In the genomic region with DNA sequence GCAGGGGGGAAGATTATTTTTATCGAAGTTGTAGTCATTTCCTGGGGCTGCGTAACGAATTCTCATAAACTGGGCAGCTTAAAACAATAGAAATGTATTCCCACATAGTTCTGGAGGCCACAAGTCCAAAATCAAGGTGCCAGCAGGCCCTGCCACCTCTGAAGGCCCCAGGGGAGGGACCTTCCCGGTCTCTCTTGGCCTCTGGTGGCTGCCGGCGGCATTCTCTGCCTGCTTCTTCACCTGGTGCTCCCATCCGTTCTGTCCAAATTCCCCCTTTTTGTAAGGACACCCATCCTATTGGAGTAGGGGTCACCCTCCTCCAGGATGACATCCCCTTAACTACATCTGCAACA, we compare ENCODE assay signal across 14 cellular contexts.
DNase-seq lines count a peak whose midpoint lies in the region; ATAC-seq, FAIRE-seq and TF ChIP-seq lines count a peak whose summit lies in the region.
"Had no signal": no experiment of that assay in that cellular context is flagged by ENCODE, and none has a peak within 500 bp of the region (broad histone marks: within the 10 kb centered on the region; RNA-seq: fewer than 3 reads in every experiment).

No MANE protein-coding gene starts in this region.

- 80 to 85% (median 82%) methylated on average over 7 of the region's 7 CpGs for WGBS in small intestine, 3 donors

- H3K4me1 ChIP-seq in CD4-positive, alpha-beta memory T cell (ENCODE audit: insufficient read depth, low read length), result peaks cover 29% of the 10 kb centered on the region
- peaks cover 4 to 15% of the 10 kb centered on the region in 2 donors for H3K4me1 ChIP-seq in small intestine (ENCODE audit: control insufficient read depth in 2 of 2, insufficient read depth in 1 of 2, low read depth in 1 of 2, low read length in 1 of 2)
- H3K4me1 ChIP-seq: right atrium auricular region had no signal

- no peak for FAIRE-seq in small intestine (lab: Jason Lieb, UNC)
- FAIRE-seq: GM19239 had no signal

- peaks cover 0 to 4% of the 10 kb centered on the region in 2 donors for H3K36me3 Mint-ChIP-seq in CD4-positive, alpha-beta memory T cell

- POLR2A ChIA-PET in CD4-positive, alpha-beta memory T cell (lab: Charles Lee; ENCODE audit: partially characterized antibody), result interaction anchor here (1.0 to 3.6 kb wide), 6 partner anchors 10 to 147 kb away, joined by 3 to 64 read pairs (median 14); a partner anchor contains a TSS

- TF ChIP-seq POLR2A in NB4 (IDR thresholded peaks at IDR 0.05; ENCODE audit: extremely low read depth, insufficient read length), result no peak

- TF ChIP-seq CTCF in NB4 (IDR thresholded peaks at IDR 0.05; ENCODE audit: low read depth, low read length) (no peak), dorsolateral prefrontal cortex (IDR thresholded peaks at IDR 0.05 in 54 of 56, conservative IDR thresholded peaks at IDR 0.05 in 2 of 56; ENCODE audit: low read depth in 1 of 56, partially characterized antibody in 56 of 56) (no peak)

- H3K27me3 Mint-ChIP-seq in CD4-positive, alpha-beta memory T cell, result no peaks in the 10 kb centered on the region

- no peak for ATAC-seq in HG02852 (IDR thresholded peaks at IDR 0.05; ENCODE audit: unreplicated experiment)
- no peak for ATAC-seq in GM19463 (IDR thresholded peaks at IDR 0.05; ENCODE audit: unreplicated experiment)

- H3K4me3 ChIP-seq in CD4-positive, alpha-beta memory T cell (ENCODE audit: low read length in 2 of 2), result peak overlapping the region in 1 of 2 donors; percentile 5
- peak overlapping the region; percentile 3 for H3K4me3 ChIP-seq in NB4 (ENCODE audit: low read depth, low read length)
- H3K4me3 ChIP-seq in dorsolateral prefrontal cortex, result no peak overlapping the region
- H3K4me3 ChIP-seq in small intestine (ENCODE audit: low read depth in 1 of 2, low read length in 2 of 2), result no peak overlapping the region
- H3K4me3 ChIP-seq: esophagus squamous epithelium, right atrium auricular region had no signal

- CTCF ChIA-PET in CD4-positive, alpha-beta memory T cell (lab: Charles Lee; ENCODE audit: partially characterized antibody), result interaction anchor here (1.2 to 2.7 kb wide), 3 partner anchors 9 to 72 kb away, joined by 3 to 10 read pairs (median 4); no protein-coding TSS in a partner anchor

- no peaks in the 10 kb centered on the region for H3K9me3 ChIP-seq in CD4-positive, alpha-beta memory T cell (ENCODE audit: control insufficient read depth in 1 of 2, low read length in 2 of 2)
- H3K9me3 ChIP-seq in small intestine (ENCODE audit: control insufficient read depth, low read depth), result no peaks in the 10 kb centered on the region
- H3K9me3 ChIP-seq: esophagus squamous epithelium, right atrium auricular region had no signal

- peak overlapping the region; percentile 54 for H3K27ac ChIP-seq in CD4-positive, alpha-beta memory T cell (ENCODE audit: low read depth, low read length)
- peak overlapping the region in 38 of 59 donors; percentile 19 to 82 (median 60) for H3K27ac ChIP-seq in dorsolateral prefrontal cortex
- peak overlapping the region; percentile 34 to 83 for H3K27ac ChIP-seq in small intestine (ENCODE audit: low read depth in 1 of 2, low read length in 1 of 2)

- peak overlapping the region; percentile 84 to 99 (median 96) for H3K27ac Mint-ChIP-seq in CD4-positive, alpha-beta memory T cell

- no peak for DNase-seq in CD4-positive, alpha-beta memory T cell
- DNase-seq in NB4 (ENCODE audit: low read depth), result no peak
- DNase-seq in dorsolateral prefrontal cortex, result peak in 1 of 10 donors; percentile 31
- DNase-seq in small intestine, result no peak
- DNase-seq in T1000 (lab: John Stamatoyannopoulos, UW), result no peak
- no peak for DNase-seq in NCI-H146 treated with DMSO at 0.1 percent for 48 hours (lab: John Stamatoyannopoulos, UW; ENCODE audit: unreplicated experiment)
- DNase-seq: esophagus squamous epithelium, NCI-H1092, NCI-H446, RPMI8226 had no signal

- intact Hi-C loops in CD4-positive, alpha-beta memory T cell (cut with micrococcal nuclease), result loop anchor here (2.0 to 5.0 kb wide), 2 partner anchors 64 to 73 kb away; no protein-coding TSS in a partner anchor
- intact Hi-C loops in dorsolateral prefrontal cortex (cut with DNase I), result loop anchor here in 1 of 2 donors (10.0 kb wide), 1 partner anchor 91 kb away; a partner anchor contains a TSS

- H3K9me3 Mint-ChIP-seq in CD4-positive, alpha-beta memory T cell, result peaks cover 0 to 5% (median 0%) of the 10 kb centered on the region in 8 donors

- peak overlapping the region; percentile 69 to 88 (median 76) for H3K4me3 Mint-ChIP-seq in CD4-positive, alpha-beta memory T cell

- no peaks in the 10 kb centered on the region for H3K36me3 ChIP-seq in CD4-positive, alpha-beta memory T cell (ENCODE audit: insufficient read depth, low read length)
- H3K36me3 ChIP-seq in small intestine (ENCODE audit: control insufficient read depth in 2 of 2, insufficient read depth in 2 of 2, low read length in 2 of 2), result peaks cover 0 to 3% of the 10 kb centered on the region in 2 donors
- H3K36me3 ChIP-seq: esophagus squamous epithelium, right atrium auricular region had no signal

- H3K4me1 Mint-ChIP-seq in CD4-positive, alpha-beta memory T cell, result peaks cover 9 to 38% (median 28%) of the 10 kb centered on the region in 4 donors

- H3K27me3 ChIP-seq in CD4-positive, alpha-beta memory T cell (ENCODE audit: insufficient read depth, low read length), result no peaks in the 10 kb centered on the region
- H3K27me3 ChIP-seq in dorsolateral prefrontal cortex (no peaks in the 10 kb centered on the region), small intestine (ENCODE audit: control insufficient read depth in 2 of 2, insufficient read depth in 2 of 2, low read length in 2 of 2) (no peaks in the 10 kb centered on the region)
- H3K27me3 ChIP-seq: esophagus squamous epithelium, right atrium auricular region had no signal
